ENCODE assay signal across 18 cellular contexts in the genomic region with DNA sequence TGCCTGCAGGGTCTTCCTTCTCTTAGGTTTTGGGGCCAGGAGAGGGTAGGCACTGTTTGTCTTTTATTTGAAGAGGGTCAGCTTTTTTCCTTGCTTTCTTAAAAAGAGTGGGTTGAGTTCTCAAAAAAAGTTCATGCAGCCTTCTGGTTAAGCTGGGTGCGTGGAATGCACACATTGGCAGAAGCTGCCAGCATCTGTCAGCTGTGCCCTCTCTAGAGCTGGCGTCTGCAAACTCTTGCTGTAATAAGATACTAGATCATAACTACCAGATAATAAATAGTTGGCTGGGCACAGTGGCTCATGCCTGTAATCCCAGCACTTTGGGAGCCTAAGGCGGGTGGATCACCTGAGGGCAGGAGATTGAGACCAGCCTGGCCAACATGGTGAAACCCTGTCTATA.
"Had no signal": no experiment of that assay in that cellular context is flagged by ENCODE, and none has a peak within 500 bp of the region (broad histone marks: within the 10 kb centered on the region; RNA-seq: fewer than 3 reads in every experiment).

No MANE protein-coding gene starts in this region.

- H3K36me3 ChIP-seq: left ventricle myocardium inferior, lower lobe of right lung, ovary, right atrium auricular region, stomach, thoracic aorta, transverse colon had no signal

- H3K27ac ChIP-seq: foreskin keratinocyte, left ventricle myocardium inferior, lower lobe of right lung, ovary, right atrium auricular region, stomach, thoracic aorta, transverse colon had no signal

- H3K27me3 ChIP-seq: foreskin keratinocyte, ovary, right atrium auricular region, transverse colon had no signal

- H3K4me3 ChIP-seq: left ventricle myocardium inferior, lower lobe of right lung, ovary, right atrium auricular region, stomach, thoracic aorta, transverse colon had no signal

- H3K9me3 ChIP-seq: left ventricle myocardium inferior, lower lobe of right lung, ovary, right atrium auricular region, thoracic aorta, transverse colon had no signal

- DNase-seq: dermis blood vessel endothelial cell; erythroblast; foreskin keratinocyte; immature natural killer cell; left cardiac atrium; left ventricle myocardium inferior; lower lobe of right lung; natural killer cell; nucleus accumbens; ovary; small intestine; stimulated activated CD4-positive, alpha-beta T cell treated with anti-CD3 and anti-CD28 coated beads, Interleukin-12 subunit alpha, Interleukin-12 subunit beta, amount 100 ng/mL, for 4 hours; stimulated activated naive CD4-positive, alpha-beta T cell; stomach; substantia nigra; transverse colon had no signal

- H3K4me1 ChIP-seq: foreskin keratinocyte, left ventricle myocardium inferior, lower lobe of right lung, right atrium auricular region, stomach, transverse colon had no signal
